In the genomic region with DNA sequence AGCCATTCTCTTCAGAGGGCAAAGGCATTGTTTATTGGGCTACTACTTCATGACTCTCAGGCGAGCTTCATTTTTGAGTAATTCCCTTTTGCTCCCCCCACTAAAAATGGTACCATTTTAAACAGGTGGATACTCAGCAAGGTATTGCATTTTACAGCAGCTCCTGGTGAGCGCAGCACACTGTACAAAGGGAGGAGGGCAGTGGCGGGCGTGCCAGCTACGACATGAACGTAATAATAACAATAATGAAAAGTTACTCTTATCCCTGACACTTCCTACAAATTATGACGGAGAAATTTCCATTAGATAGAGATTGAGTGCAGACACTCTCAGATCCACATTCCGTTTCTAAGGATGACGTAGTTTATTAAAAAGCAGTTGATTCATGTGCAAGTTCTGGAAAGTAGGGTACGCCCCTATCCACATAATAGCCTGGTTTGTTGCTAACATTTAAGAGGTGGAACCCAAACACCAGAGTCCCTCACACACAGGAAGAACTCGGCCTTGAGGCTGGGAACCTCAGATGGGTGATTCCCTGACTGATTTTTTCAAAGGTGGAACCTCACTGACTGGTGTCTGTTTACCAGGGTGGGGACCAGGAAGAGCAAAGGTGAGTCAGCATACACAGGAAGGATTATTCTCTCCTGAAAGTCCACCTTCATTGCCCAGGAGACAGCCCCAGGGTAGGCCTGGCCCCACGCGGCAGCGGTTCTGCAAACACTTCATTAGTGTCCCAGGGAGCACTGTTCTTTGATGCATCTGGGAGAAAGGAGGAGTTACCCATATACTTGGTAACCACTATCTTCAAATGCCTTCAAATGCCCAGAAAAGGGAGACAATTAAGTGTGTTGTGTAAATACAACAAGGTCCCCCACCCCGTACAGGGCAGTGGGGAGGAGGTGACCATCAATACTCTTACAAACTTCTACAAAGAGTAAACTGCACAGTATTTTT, we compare ENCODE assay signal across 1 cellular context.
TF ChIP-seq lines count a peak whose summit lies in the region.

No MANE protein-coding gene starts in this region.

TF ChIP-seq in HepG2, 621 proteins besides CTCF, POLR2A, EP300 and RAD21 (continued from another document and continues in another):
- TF ChIP-seq, protein P1, sequence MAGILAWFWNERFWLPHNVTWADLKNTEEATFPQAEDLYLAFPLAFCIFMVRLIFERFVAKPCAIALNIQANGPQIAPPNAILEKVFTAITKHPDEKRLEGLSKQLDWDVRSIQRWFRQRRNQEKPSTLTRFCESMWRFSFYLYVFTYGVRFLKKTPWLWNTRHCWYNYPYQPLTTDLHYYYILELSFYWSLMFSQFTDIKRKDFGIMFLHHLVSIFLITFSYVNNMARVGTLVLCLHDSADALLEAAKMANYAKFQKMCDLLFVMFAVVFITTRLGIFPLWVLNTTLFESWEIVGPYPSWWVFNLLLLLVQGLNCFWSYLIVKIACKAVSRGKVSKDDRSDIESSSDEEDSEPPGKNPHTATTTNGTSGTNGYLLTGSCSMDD (CRISPR knock-in tag; IDR thresholded peaks at IDR 0.05), result no peak
- peak; percentile 94 for TF ChIP-seq NCOA2 (CRISPR knock-in tag; IDR thresholded peaks at IDR 0.05)
- no peak for TF ChIP-seq HMGA1 (CRISPR knock-in tag; conservative IDR thresholded peaks at IDR 0.05)
- no peak for TF ChIP-seq TP53 (CRISPR knock-in tag; conservative IDR thresholded peaks at IDR 0.05)
- TF ChIP-seq SRSF1 (optimal IDR thresholded peaks at IDR 0.05; ENCODE audit: low read depth, low read length), result no peak
- peak; percentile 68 for TF ChIP-seq THAP11 (CRISPR knock-in tag; IDR thresholded peaks at IDR 0.05)
- TF ChIP-seq, protein P2, sequence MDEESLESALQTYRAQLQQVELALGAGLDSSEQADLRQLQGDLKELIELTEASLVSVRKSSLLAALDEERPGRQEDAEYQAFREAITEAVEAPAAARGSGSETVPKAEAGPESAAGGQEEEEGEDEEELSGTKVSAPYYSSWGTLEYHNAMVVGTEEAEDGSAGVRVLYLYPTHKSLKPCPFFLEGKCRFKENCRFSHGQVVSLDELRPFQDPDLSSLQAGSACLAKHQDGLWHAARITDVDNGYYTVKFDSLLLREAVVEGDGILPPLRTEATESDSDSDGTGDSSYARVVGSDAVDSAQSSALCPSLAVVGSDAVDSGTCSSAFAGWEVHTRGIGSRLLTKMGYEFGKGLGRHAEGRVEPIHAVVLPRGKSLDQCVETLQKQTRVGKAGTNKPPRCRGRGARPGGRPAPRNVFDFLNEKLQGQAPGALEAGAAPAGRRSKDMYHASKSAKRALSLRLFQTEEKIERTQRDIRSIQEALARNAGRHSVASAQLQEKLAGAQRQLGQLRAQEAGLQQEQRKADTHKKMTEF (CRISPR knock-in tag; IDR thresholded peaks at IDR 0.05), result peak; percentile 96
- TF ChIP-seq, protein P3, sequence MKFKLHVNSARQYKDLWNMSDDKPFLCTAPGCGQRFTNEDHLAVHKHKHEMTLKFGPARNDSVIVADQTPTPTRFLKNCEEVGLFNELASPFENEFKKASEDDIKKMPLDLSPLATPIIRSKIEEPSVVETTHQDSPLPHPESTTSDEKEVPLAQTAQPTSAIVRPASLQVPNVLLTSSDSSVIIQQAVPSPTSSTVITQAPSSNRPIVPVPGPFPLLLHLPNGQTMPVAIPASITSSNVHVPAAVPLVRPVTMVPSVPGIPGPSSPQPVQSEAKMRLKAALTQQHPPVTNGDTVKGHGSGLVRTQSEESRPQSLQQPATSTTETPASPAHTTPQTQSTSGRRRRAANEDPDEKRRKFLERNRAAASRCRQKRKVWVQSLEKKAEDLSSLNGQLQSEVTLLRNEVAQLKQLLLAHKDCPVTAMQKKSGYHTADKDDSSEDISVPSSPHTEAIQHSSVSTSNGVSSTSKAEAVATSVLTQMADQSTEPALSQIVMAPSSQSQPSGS (CRISPR knock-in tag; IDR thresholded peaks at IDR 0.05), result peak; percentile 87
- 0 out of 2 replicates have a peak, but pooled peaks have one; percentile 17 for TF ChIP-seq ZNF317 (CRISPR knock-in tag; IDR thresholded peaks at IDR 0.05)
- peak; percentile 61; the same call in 1 of the 2 replicates for TF ChIP-seq ATF1 (CRISPR knock-in tag; IDR thresholded peaks at IDR 0.05)
- 0 out of 2 replicates have a peak, but pooled peaks have one; percentile 25 for TF ChIP-seq ZNF124 (CRISPR knock-in tag; IDR thresholded peaks at IDR 0.05)
- no peak for TF ChIP-seq IRX3 (CRISPR knock-in tag; IDR thresholded peaks at IDR 0.05; ENCODE audit: borderline replicate concordance, low read depth)
- TF ChIP-seq ARNT2 (CRISPR knock-in tag; IDR thresholded peaks at IDR 0.05; ENCODE audit: low read depth), result no peak
- no peak for TF ChIP-seq THAP7 (CRISPR knock-in tag; IDR thresholded peaks at IDR 0.05)
- TF ChIP-seq ZNF274 (CRISPR knock-in tag; IDR thresholded peaks at IDR 0.05), result no peak
- TF ChIP-seq ZBTB40 (IDR thresholded peaks at IDR 0.05), result no peak
- no peak; the same call in 1 of the 2 replicates for TF ChIP-seq ZBTB40 (CRISPR knock-in tag; IDR thresholded peaks at IDR 0.05)
- TF ChIP-seq ZNF343 (CRISPR knock-in tag; IDR thresholded peaks at IDR 0.05), result no peak
- TF ChIP-seq ZNF362 (CRISPR knock-in tag; IDR thresholded peaks at IDR 0.05; ENCODE audit: borderline replicate concordance), result peak; percentile 83; the same call in 1 of the 2 replicates
- TF ChIP-seq ATF7-NPFF (CRISPR knock-in tag; IDR thresholded peaks at IDR 0.05; ENCODE audit: low read depth), result no peak; the same call in 1 of the 2 replicates
- TF ChIP-seq ZSCAN30 (CRISPR knock-in tag; IDR thresholded peaks at IDR 0.05), result peak; percentile 20; the same call in 1 of the 2 replicates
- peak; percentile 73; the same call in 1 of the 2 replicates for TF ChIP-seq HOXA5 (CRISPR knock-in tag; IDR thresholded peaks at IDR 0.05)
- no peak for TF ChIP-seq ZSCAN22 (CRISPR knock-in tag; IDR thresholded peaks at IDR 0.05)
- peak; percentile 69 for TF ChIP-seq GATAD1 (CRISPR knock-in tag; IDR thresholded peaks at IDR 0.05)
- no peak for TF ChIP-seq THAP8 (CRISPR knock-in tag; IDR thresholded peaks at IDR 0.05; ENCODE audit: borderline replicate concordance)
- TF ChIP-seq, protein P4, sequence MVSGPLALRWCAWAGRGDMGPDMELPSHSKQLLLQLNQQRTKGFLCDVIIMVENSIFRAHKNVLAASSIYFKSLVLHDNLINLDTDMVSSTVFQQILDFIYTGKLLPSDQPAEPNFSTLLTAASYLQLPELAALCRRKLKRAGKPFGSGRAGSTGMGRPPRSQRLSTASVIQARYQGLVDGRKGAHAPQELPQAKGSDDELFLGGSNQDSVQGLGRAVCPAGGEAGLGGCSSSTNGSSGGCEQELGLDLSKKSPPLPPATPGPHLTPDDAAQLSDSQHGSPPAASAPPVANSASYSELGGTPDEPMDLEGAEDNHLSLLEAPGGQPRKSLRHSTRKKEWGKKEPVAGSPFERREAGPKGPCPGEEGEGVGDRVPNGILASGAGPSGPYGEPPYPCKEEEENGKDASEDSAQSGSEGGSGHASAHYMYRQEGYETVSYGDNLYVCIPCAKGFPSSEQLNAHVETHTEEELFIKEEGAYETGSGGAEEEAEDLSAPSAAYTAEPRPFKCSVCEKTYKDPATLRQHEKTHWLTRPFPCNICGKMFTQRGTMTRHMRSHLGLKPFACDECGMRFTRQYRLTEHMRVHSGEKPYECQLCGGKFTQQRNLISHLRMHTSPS (CRISPR knock-in tag; IDR thresholded peaks at IDR 0.05; ENCODE audit: low read depth), result peak; percentile 66
- TF ChIP-seq ARHGAP35 (CRISPR knock-in tag; IDR thresholded peaks at IDR 0.05; ENCODE audit: borderline replicate concordance), result no peak
- peak; percentile 47 for TF ChIP-seq CCAR2 (optimal IDR thresholded peaks at IDR 0.05; ENCODE audit: low read depth, low read length)
- TF ChIP-seq ZNF788 (CRISPR knock-in tag; IDR thresholded peaks at IDR 0.05; ENCODE audit: borderline replicate concordance), result peak; percentile 55; the same call in 1 of the 2 replicates
- peak; percentile 86 for TF ChIP-seq RARA (CRISPR knock-in tag; IDR thresholded peaks at IDR 0.05)
- TF ChIP-seq ZFP37 (CRISPR knock-in tag; IDR thresholded peaks at IDR 0.05; ENCODE audit: borderline replicate concordance), result no peak
- TF ChIP-seq LRRFIP1 (CRISPR knock-in tag; conservative IDR thresholded peaks at IDR 0.05), result no peak
